Comparison of ENCODE assay signal across 22 cellular contexts in genomic region chr12:124848621-124849380, GRCh38. TPM values are rescaled to one million over a fixed set of nuclear protein-coding genes. Genes with fewer than 3 reads are reported as not detected.
DNase-seq lines count a peak whose midpoint lies in the region; ATAC-seq and TF ChIP-seq lines count a peak whose summit lies in the region.
"Had no signal": no experiment of that assay in that cellular context is flagged by ENCODE, and none has a peak within 500 bp of the region (broad histone marks: within the 10 kb centered on the region; RNA-seq: fewer than 3 reads in every experiment).

No MANE protein-coding gene starts in this region.

- BruUV-seq in Panc1 (replicated peaks; lab: Mats Ljungman, UMichigan), result TSS peak; percentile 56

- POLR2A ChIA-PET in Panc1 (lab: Charles Lee), result no interaction called here

- H3K4me1 ChIP-seq in Panc1 (ENCODE audit: control insufficient read depth, insufficient read depth, low read length) (peaks cover 34% of the 10 kb centered on the region), gastrocnemius medialis (peaks cover 25 to 26% of the 10 kb centered on the region in 2 donors)
- H3K4me1 ChIP-seq: SJCRH30 had no signal

- DNase-seq in Panc1 (ENCODE audit: low read depth, low spot score) (no peak), occipital lobe (lab: John Stamatoyannopoulos, UW) (peak; percentile 37), gastrocnemius medialis (no peak), NCI-H2029 treated with DMSO at 0.1 percent for 48 hours (lab: John Stamatoyannopoulos, UW) (no peak)
- DNase-seq in activated CD4-positive, alpha-beta T cell treated with anti-CD3 and anti-CD28 coated beads for 48 hours, result no peak
- DNase-seq: activated CD4-positive, alpha-beta T cell treated with anti-CD3 and anti-CD28 coated beads for 4 hours; activated naive CD4-positive, alpha-beta T cell treated with anti-CD3 and anti-CD28 coated beads, Interleukin-2, amount 10 ng/mL, durations not matched to agents 7 days and 5 days; aorta; central memory CD4-positive, alpha-beta T cell; COR-L47; Karpas-422; NCI-H1436 treated with DMSO at 0.1 percent for 48 hours; NCI-H524; nephron progenitor cell; PC-9; SJCRH30; upper lobe of right lung had no signal

- H3K27ac ChIP-seq in 22Rv1 (peak overlapping the region; percentile 17; the same call in 1 of the 2 replicates), Panc1 (ENCODE audit: low read length) (peak overlapping the region; percentile 30; the same call in 1 of the 2 replicates), cingulate gyrus (ENCODE audit: low read depth, low read length) (peak overlapping the region; percentile 69), gastrocnemius medialis (no peak overlapping the region)
- H3K27ac ChIP-seq: BLaER1 treated with 17β-estradiol and CSF1 and Interleukin-3, amounts not matched to agents 10 nM and 100 nM; hepatocyte; PC-9; SJCRH30; upper lobe of right lung had no signal

- H3K27me3 ChIP-seq in Panc1 (ENCODE audit: control insufficient read depth, insufficient read depth, low read length) (no peaks in the 10 kb centered on the region), gastrocnemius medialis (no peaks in the 10 kb centered on the region)
- H3K27me3 ChIP-seq: BLaER1 treated with 17β-estradiol and CSF1 and Interleukin-3, amounts not matched to agents 10 nM and 100 nM; hepatocyte; SJCRH30; upper lobe of right lung had no signal

- CTCF ChIA-PET in Panc1 (lab: Charles Lee), result interaction anchor here (0.7 kb wide), 1 partner anchor 12 kb away, joined by 3 read pairs; no protein-coding TSS in a partner anchor

- no peaks in the 10 kb centered on the region for H3K36me3 ChIP-seq in Panc1 (ENCODE audit: control insufficient read depth, insufficient read depth, low read length)
- no peaks in the 10 kb centered on the region for H3K36me3 ChIP-seq in gastrocnemius medialis
- H3K36me3 ChIP-seq: SJCRH30, upper lobe of right lung had no signal

- in situ Hi-C loops in Panc1 (cut with HindIII; ENCODE audit: low pct_unique_long_range_greater_than_20kb, low sequenced_read_pairs), result no loop called here
- in situ Hi-C loops in gastrocnemius medialis (cut with MboI; ENCODE audit: low sequenced_read_pairs in 4 of 4), result no loop called here

- H3K4me3 ChIP-seq in Panc1 (ENCODE audit: low read depth in 2 of 2, low read length in 2 of 2), result no peak overlapping the region
- H3K4me3 ChIP-seq in gastrocnemius medialis, result no peak overlapping the region
- H3K4me3 ChIP-seq: BLaER1 treated with 17β-estradiol and CSF1 and Interleukin-3, amounts not matched to agents 10 nM and 100 nM; hepatocyte; PC-9; SJCRH30; upper lobe of right lung had no signal

- intact Hi-C loops in Panc1 (cut with micrococcal nuclease; ENCODE audit: unreplicated experiment), result no loop called here
- intact Hi-C loops in gastrocnemius medialis (cut with DNase I; ENCODE audit: low total_unique reads), result no loop called here

- TF ChIP-seq CTCF in 22Rv1 (IDR thresholded peaks at IDR 0.05) (no peak), Panc1 (IDR thresholded peaks at IDR 0.05) (no peak), gastrocnemius medialis (IDR thresholded peaks at IDR 0.05 in 4 of 5, conservative IDR thresholded peaks at IDR 0.05 in 1 of 5) (no peak)

- no peak for TF ChIP-seq POLR2A in gastrocnemius medialis (IDR thresholded peaks at IDR 0.05)

- ATAC-seq in Panc1, result no peak
- ATAC-seq in gastrocnemius medialis, result no peak
- no peak for ATAC-seq in GM19328 (IDR thresholded peaks at IDR 0.05; ENCODE audit: unreplicated experiment)
- ATAC-seq: upper lobe of right lung had no signal

- H3K9me3 ChIP-seq in Panc1 (ENCODE audit: control insufficient read depth, insufficient read depth, low read depth, low read length), result no peaks in the 10 kb centered on the region
- no peaks in the 10 kb centered on the region for H3K9me3 ChIP-seq in gastrocnemius medialis
- H3K9me3 ChIP-seq: BLaER1 treated with 17β-estradiol and CSF1 and Interleukin-3, amounts not matched to agents 10 nM and 100 nM; SJCRH30; upper lobe of right lung had no signal

RNA-seq across cellular contexts. Expression of gene SCARB1, which starts 14.9 kb away (rescaled TPM):
- 359 TPM for total RNA-seq in Panc1 (2021; ENCODE audit: unreplicated experiment)
- 1,007 TPM for polyA plus RNA-seq in Panc1 (2012; ENCODE audit: insufficient read length)
- 8.9 TPM for total RNA-seq in occipital lobe
- 1 to 10 TPM; 5.4 to 8.7 (median 6.2) TPM for total RNA-seq in gastrocnemius medialis

Comparison
In these comparisons a context has a peak if more than half of its experiments do, and no peak if none do; other contexts are left out.
1. H3K27ac ChIP-seq: peak in 22Rv1 (single experiment), Panc1 (single experiment) and cingulate gyrus (single experiment); none in gastrocnemius medialis (0 of 4).
2. RNA of gene SCARB1, which starts 14.9 kb away (total RNA-seq): 359 TPM in Panc1 (single experiment); 8.9 TPM in occipital lobe (single experiment) and 5.4 to 8.7 TPM in gastrocnemius medialis; every median in the first group is over 10 times any median in the second.